ENCODE assay signal across 20 cellular contexts in genomic region chr16:17408296-17408695, GRCh38.
"Had no signal": no experiment of that assay in that cellular context is flagged by ENCODE, and none has a peak within 500 bp of the region (broad histone marks: within the 10 kb centered on the region; RNA-seq: fewer than 3 reads in every experiment).

No MANE protein-coding gene starts in this region.

- H3K4me2 ChIP-seq: neural progenitor cell had no signal

- H3K27ac Mint-ChIP-seq: activated naive CD8-positive, alpha-beta T cell treated with anti-CD3 and anti-CD28 coated beads for 36 hours; activated T-cell treated with anti-CD3 and anti-CD28 coated beads, Interleukin-2, amount 50 U/mL, for 72 hours; neural progenitor cell; stimulated activated effector memory CD8-positive, alpha-beta T cell treated with anti-CD3 and anti-CD28 coated beads, Interleukin-12 subunit alpha, Interleukin-12 subunit beta, amount 100 ng/mL, for 72 hours; T-helper 2 cell treated with Interferon-gamma antibody and Interleukin-4, amounts not matched to agents 5 μg/mL and 100 μg/mL, for 36 hours had no signal

- FAIRE-seq: frontal cortex, pancreas had no signal

- H3K9ac ChIP-seq: neural progenitor cell had no signal

- H3K27me3 ChIP-seq: heart left ventricle, neural progenitor cell, pancreas had no signal

- H3K9me3 ChIP-seq: pancreas had no signal

- H3K4me3 ChIP-seq: coronary artery, heart left ventricle, lung, neural progenitor cell, pancreas had no signal

- H3K4me3 Mint-ChIP-seq: activated CD4-positive, alpha-beta T cell treated with anti-CD3 and anti-CD28 coated beads, Interleukin-2, amount 10 ng/mL, durations not matched to agents 7 days and 5 days; activated naive CD8-positive, alpha-beta T cell treated with anti-CD3 and anti-CD28 coated beads for 36 hours; activated T-cell treated with anti-CD3 and anti-CD28 coated beads, Interleukin-2, amount 50 U/mL, for 72 hours; brain; immature natural killer cell; neural progenitor cell; stimulated activated effector memory CD8-positive, alpha-beta T cell treated with anti-CD3 and anti-CD28 coated beads, Interleukin-12 subunit alpha, Interleukin-12 subunit beta, amount 100 ng/mL, for 72 hours; T-helper 2 cell treated with Interferon-gamma antibody and Interleukin-4, amounts not matched to agents 5 μg/mL and 100 μg/mL, for 36 hours had no signal

- H3K36me3 ChIP-seq: heart left ventricle, neural progenitor cell, pancreas had no signal

- H3K9me3 Mint-ChIP-seq: activated T-cell treated with anti-CD3 and anti-CD28 coated beads, Interleukin-2, amount 50 U/mL, for 72 hours; immature natural killer cell; naive B cell; stimulated activated effector memory CD8-positive, alpha-beta T cell treated with anti-CD3 and anti-CD28 coated beads, Interleukin-12 subunit alpha, Interleukin-12 subunit beta, amount 100 ng/mL, for 72 hours; T-helper 2 cell treated with Interferon-gamma antibody and Interleukin-4, amounts not matched to agents 5 μg/mL and 100 μg/mL, for 36 hours had no signal

- ATAC-seq: activated T-cell treated with anti-CD3 and anti-CD28 coated beads, Interleukin-2, amount 50 U/mL, for 72 hours; heart left ventricle; pancreas; stimulated activated effector memory CD8-positive, alpha-beta T cell treated with anti-CD3 and anti-CD28 coated beads, Interleukin-12 subunit alpha, Interleukin-12 subunit beta, amount 100 ng/mL, for 72 hours had no signal

- H2AFZ ChIP-seq: neural progenitor cell had no signal

- H3K27me3 Mint-ChIP-seq: activated CD4-positive, alpha-beta T cell treated with anti-CD3 and anti-CD28 coated beads, Interleukin-2, amount 10 ng/mL, durations not matched to agents 7 days and 5 days; activated naive CD8-positive, alpha-beta T cell treated with anti-CD3 and anti-CD28 coated beads for 36 hours; brain; naive B cell had no signal

- H3K27ac ChIP-seq: coronary artery, neural progenitor cell, pancreas had no signal

- DNase-seq: activated CD4-positive, alpha-beta T cell treated with anti-CD3 and anti-CD28 coated beads, Interleukin-2, amount 10 ng/mL, durations not matched to agents 7 days and 5 days; activated CD8-positive, alpha-beta memory T cell treated with anti-CD3 and anti-CD28 coated beads, Interleukin-2, amount 50 U/mL, for 48 hours; activated gamma-delta T cell; activated naive CD8-positive, alpha-beta T cell treated with anti-CD3 and anti-CD28 coated beads for 36 hours; activated T-cell treated with anti-CD3 and anti-CD28 coated beads, Interleukin-2, amount 50 U/mL, for 72 hours; amygdala; central memory CD4-positive, alpha-beta T cell; effector CD4-positive, alpha-beta T cell; heart left ventricle; immature natural killer cell; pancreas; trophoblast cell had no signal
